Comparison of ENCODE assay signal across 12 cellular contexts in the genomic region with DNA sequence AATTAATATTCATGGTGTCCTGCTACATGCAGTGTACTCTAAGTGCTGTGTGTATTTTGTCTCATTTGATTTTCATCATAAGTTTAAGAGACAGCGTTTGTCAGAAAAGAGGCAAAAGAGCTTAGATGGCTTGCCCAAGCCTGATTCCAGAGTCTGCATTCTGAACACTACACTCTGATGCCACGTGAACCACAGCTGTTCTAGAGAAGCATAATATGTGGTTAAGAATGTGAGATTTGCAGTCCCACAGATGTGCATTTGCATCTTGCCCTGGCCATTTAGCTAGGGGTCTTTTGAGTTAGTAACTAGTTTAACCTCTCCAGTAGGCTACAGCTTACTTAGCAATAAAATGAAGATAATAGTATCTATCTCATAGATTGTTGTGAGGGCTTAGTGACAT. TPM values are rescaled to one million over a fixed set of nuclear protein-coding genes. Genes with fewer than 3 reads are reported as not detected.
DNase-seq lines count a peak whose midpoint lies in the region; ATAC-seq and TF ChIP-seq lines count a peak whose summit lies in the region.
"Had no signal": no experiment of that assay in that cellular context is flagged by ENCODE, and none has a peak within 500 bp of the region (broad histone marks: within the 10 kb centered on the region; RNA-seq: fewer than 3 reads in every experiment).

No MANE protein-coding gene starts in this region.

- no peak for TF ChIP-seq CTCF in gastrocnemius medialis (IDR thresholded peaks at IDR 0.05 in 4 of 5, conservative IDR thresholded peaks at IDR 0.05 in 1 of 5)

- no peaks in the 10 kb centered on the region for H3K9me3 ChIP-seq in gastrocnemius medialis
- H3K9me3 ChIP-seq: pancreas had no signal

- H3K27ac ChIP-seq in gastrocnemius medialis, result no peak overlapping the region
- H3K27ac ChIP-seq: pancreas had no signal

- no peaks in the 10 kb centered on the region for H3K36me3 ChIP-seq in gastrocnemius medialis
- H3K36me3 ChIP-seq: pancreas had no signal

- no peak overlapping the region for H3K4me3 ChIP-seq in gastrocnemius medialis
- H3K4me3 ChIP-seq: pancreas had no signal

- intact Hi-C loops in gastrocnemius medialis (cut with DNase I; ENCODE audit: low total_unique reads), result no loop called here

- DNase-seq in AG20443 (ENCODE audit: low spot score) (peak; percentile 37), RPMI7951 (ENCODE audit: low read depth) (peak; percentile 68), erythroblast (lab: John Stamatoyannopoulos, UW) (no peak), gastrocnemius medialis (no peak)
- DNase-seq: activated CD4-positive, alpha-beta T cell treated with anti-CD3 and anti-CD28 coated beads, Interleukin-2, amount 10 ng/mL, durations not matched to agents 24 days and 14 days; activated naive CD4-positive, alpha-beta T cell treated with Interleukin-2 at 50 U/mL for 16 hours; Kasumi-1; pancreas had no signal

- in situ Hi-C loops in gastrocnemius medialis (cut with MboI; ENCODE audit: low sequenced_read_pairs in 4 of 4), result loop anchor here in 2 of 4 donors (25.0 kb wide), 1 partner anchor 113 kb away; no protein-coding TSS in a partner anchor

- H3K4me1 ChIP-seq in gastrocnemius medialis, result peaks cover 12 to 20% of the 10 kb centered on the region in 2 donors
- H3K4me1 ChIP-seq: pancreas had no signal

- peak; percentile 81 for ATAC-seq in GM19351 (IDR thresholded peaks at IDR 0.05; ENCODE audit: unreplicated experiment)
- peak; percentile 81 for ATAC-seq in HG03025 (IDR thresholded peaks at IDR 0.05; ENCODE audit: low FRiP score, unreplicated experiment)
- no peak for ATAC-seq in HG03039 (IDR thresholded peaks at IDR 0.05; ENCODE audit: unreplicated experiment)
- ATAC-seq in gastrocnemius medialis, result no peak
- no peak for ATAC-seq in activated CD4-positive, CD25-positive, alpha-beta regulatory T cell treated with anti-CD3 and anti-CD28 coated beads, Interleukin-2, amount 50 U/mL, for 24 hours
- ATAC-seq: pancreas had no signal

- TF ChIP-seq POLR2A in erythroblast (IDR thresholded peaks at IDR 0.05; ENCODE audit: low read length) (no peak), gastrocnemius medialis (IDR thresholded peaks at IDR 0.05) (no peak)

- H3K27me3 ChIP-seq in gastrocnemius medialis, result no peaks in the 10 kb centered on the region
- H3K27me3 ChIP-seq: pancreas had no signal

RNA-seq across cellular contexts. Expression of gene GADD45A, which starts 9.2 kb away (rescaled TPM):
- 45.8 and 46.0 TPM in 2 replicates for total RNA-seq in RPMI7951 (2014; rRNA removed; shearing (Covaris generic))
- 100 to 1,000 TPM in 3 of 4 donors, 10 to 100 TPM in 1; 80.4 to 188 (median 142) TPM for total RNA-seq in gastrocnemius medialis

Comparison
In these comparisons a context has a peak if more than half of its experiments do, and no peak if none do; other contexts are left out.
1. DNase-seq: peak in AG20443 (single experiment) and RPMI7951 (single experiment); none in erythroblast (0 of 2) and gastrocnemius medialis (0 of 2).
2. ATAC-seq: peak in GM19351 (single experiment) and HG03025 (single experiment); none in HG03039 (single experiment), gastrocnemius medialis (0 of 2) and activated CD4-positive, CD25-positive, alpha-beta regulatory T cell treated with anti-CD3 and anti-CD28 coated beads, Interleukin-2, amount 50 U/mL, for 24 hours (0 of 2).